Comparison of ENCODE assay signal across 29 cellular contexts in genomic region chr7:157952050-157952667, GRCh38.
"Had no signal": no experiment of that assay in that cellular context is flagged by ENCODE, and none has a peak within 500 bp of the region (broad histone marks: within the 10 kb centered on the region; RNA-seq: fewer than 3 reads in every experiment).

No MANE protein-coding gene starts in this region.

- ATAC-seq: esophagus mucosa; gastroesophageal sphincter; left colon; psoas muscle; stimulated activated naive B cell treated with anti-CD40 and anti-IgM and Interleukin-4, amounts not matched to agents 10 μg/mL and 1 μg/mL and 100 μg/mL, for 72 hours had no signal

- H3K4me3 ChIP-seq: dorsolateral prefrontal cortex, gastroesophageal sphincter, heart right ventricle, left ventricle myocardium inferior, lower lobe of right lung, ovary, psoas muscle, skin epidermis, spleen, stomach, thyroid gland had no signal

- H3K27ac ChIP-seq: dorsolateral prefrontal cortex, epithelial cell of prostate, gastroesophageal sphincter, heart right ventricle, left ventricle myocardium inferior, lower lobe of right lung, ovary, psoas muscle, skin epidermis, spleen, stomach, thyroid gland had no signal

- H3K4me3 Mint-ChIP-seq: central memory CD8-positive, alpha-beta T cell; immature natural killer cell; nephron; stimulated activated naive B cell treated with anti-CD40 and anti-IgM and Interleukin-4, amounts not matched to agents 10 μg/mL and 1 μg/mL and 100 μg/mL, for 72 hours had no signal

- DNase-seq: cortex of kidney; effector CD4-positive, alpha-beta T cell; foreskin fibroblast; glutamatergic neuron; heart right ventricle; hippocampal formation; immature natural killer cell; islet precursor cell; kidney glomerular epithelial cell; left colon; left ventricle myocardium inferior; lower lobe of right lung; occipital lobe; ovary; psoas muscle; right cardiac atrium; stimulated activated CD4-positive, alpha-beta T cell treated with anti-CD3 and anti-CD28 coated beads, Interleukin-4, amount 100 ng/mL, for 4 hours; stimulated activated naive B cell treated with anti-CD40 and anti-IgM and Interleukin-4, amounts not matched to agents 10 μg/mL and 1 μg/mL and 100 μg/mL, for 72 hours; stomach; thyroid gland; trophoblast cell had no signal

- H3K36me3 Mint-ChIP-seq: immature natural killer cell; stimulated activated naive B cell treated with anti-CD40 and anti-IgM and Interleukin-4, amounts not matched to agents 10 μg/mL and 1 μg/mL and 100 μg/mL, for 72 hours had no signal

- H3K4me1 Mint-ChIP-seq: immature natural killer cell; nephron; stimulated activated naive B cell treated with anti-CD40 and anti-IgM and Interleukin-4, amounts not matched to agents 10 μg/mL and 1 μg/mL and 100 μg/mL, for 72 hours had no signal

- H3K27ac Mint-ChIP-seq: immature natural killer cell; nephron; stimulated activated naive B cell treated with anti-CD40 and anti-IgM and Interleukin-4, amounts not matched to agents 10 μg/mL and 1 μg/mL and 100 μg/mL, for 72 hours had no signal

- H3K27me3 ChIP-seq: ovary, thyroid gland had no signal

- H3K9me3 ChIP-seq: ovary, thyroid gland had no signal

- H3K4me1 ChIP-seq: gastroesophageal sphincter, heart right ventricle, left ventricle myocardium inferior, lower lobe of right lung, psoas muscle, spleen, stomach, thyroid gland had no signal

- H3K36me3 ChIP-seq: gastroesophageal sphincter, heart right ventricle, left ventricle myocardium inferior, lower lobe of right lung, ovary, spleen, stomach, thyroid gland had no signal
